Comparison of ENCODE assay signal across 22 cellular contexts in genomic region chrX:7334253-7334935, GRCh38.
DNase-seq lines count a peak whose midpoint lies in the region; ATAC-seq and TF ChIP-seq lines count a peak whose summit lies in the region.
"Had no signal": no experiment of that assay in that cellular context is flagged by ENCODE, and none has a peak within 500 bp of the region (broad histone marks: within the 10 kb centered on the region; RNA-seq: fewer than 3 reads in every experiment).

No MANE protein-coding gene starts in this region.

- no peak overlapping the region for H3K14ac ChIP-seq in H9 (ENCODE audit: insufficient read depth, low read length)

- no peak overlapping the region for H3K4me3 ChIP-seq in PC-3 (ENCODE audit: low read length)
- H3K4me3 ChIP-seq in skeletal muscle cell (ENCODE audit: low read depth, low read length): no peak overlapping the region
- H3K4me3 ChIP-seq: heart left ventricle, PC-9, prostate gland had no signal

- H3K79me1 ChIP-seq in H9 (ENCODE audit: insufficient read depth, low read depth, low read length, poor library complexity, severe bottlenecking): no peaks in the 10 kb centered on the region

- H3K9ac ChIP-seq in PC-3 (ENCODE audit: low read length) (no peak overlapping the region), H9 (ENCODE audit: extremely low read depth, insufficient read length, low read length) (no peak overlapping the region)

- no peak overlapping the region for H3K4ac ChIP-seq in H9 (ENCODE audit: low read depth, low read length)

- no peak overlapping the region for H3K27ac ChIP-seq in PC-3 (ENCODE audit: low read length)
- no peak overlapping the region for H3K27ac ChIP-seq in H9 (ENCODE audit: insufficient read length, low read depth, low read length)
- no peak overlapping the region for H3K27ac ChIP-seq in CD4-positive, alpha-beta T cell (ENCODE audit: low read depth, low read length)
- H3K27ac ChIP-seq: heart left ventricle, PC-9, prostate gland had no signal

- no peak overlapping the region for H3K4me2 ChIP-seq in PC-3 (ENCODE audit: low read length)
- no peak overlapping the region for H3K4me2 ChIP-seq in H9 (ENCODE audit: insufficient read depth, insufficient read length, low read length)
- H3K4me2 ChIP-seq: PC-9 had no signal

- WGBS in H9 (ENCODE audit: extremely low coverage, insufficient read length, low lambda C conversion rate): no CpG with 5 or more reads among the region's 5 CpGs

- CTCF ChIA-PET in PC-3 (lab: Charles Lee): no interaction called here
- CTCF ChIA-PET in CD4-positive, alpha-beta T cell (lab: Charles Lee): no interaction called here

- H3K18ac ChIP-seq in H9 (ENCODE audit: insufficient read length, low read depth, low read length): no peak overlapping the region

- no peaks in the 10 kb centered on the region for H3F3A ChIP-seq in PC-3 (ENCODE audit: low read length, unreplicated experiment)

- no peak overlapping the region for H2BK15ac ChIP-seq in H9 (ENCODE audit: low read depth, low read length)

- H3K79me2 ChIP-seq in PC-3 (ENCODE audit: low read length) (no peaks in the 10 kb centered on the region), H9 (ENCODE audit: insufficient read depth, low read length) (no peaks in the 10 kb centered on the region)

- H3K36me3 ChIP-seq in PC-3 (ENCODE audit: low read depth, low read length): no peaks in the 10 kb centered on the region
- H3K36me3 ChIP-seq: prostate gland had no signal

- H2BK120ac ChIP-seq in H9 (ENCODE audit: low read depth, low read length, poor library complexity, severe bottlenecking): no peak overlapping the region

- H2BK5ac ChIP-seq in H9 (ENCODE audit: insufficient read length, low read length): no peak overlapping the region

- no peak overlapping the region for H4K5ac ChIP-seq in H9 (ENCODE audit: insufficient read length, low read depth, low read length)

- intact Hi-C loops in PC-3 (cut with micrococcal nuclease): no loop called here
- intact Hi-C loops in CD4-positive, alpha-beta T cell (cut with DNase I, micrococcal nuclease): no loop called here

- no peaks in the 10 kb centered on the region for H3K9me2 ChIP-seq in PC-3 (replicated peaks; ENCODE audit: low read length)

- H2BK20ac ChIP-seq in H9 (ENCODE audit: low read depth, low read length, poor library complexity, severe bottlenecking): no peak overlapping the region

- no TSS peak for BruUV-seq in PC-3 (replicated peaks; lab: Mats Ljungman, UMichigan)

- H3T11ph ChIP-seq in H9 (ENCODE audit: low read length): no peak overlapping the region

- H4K20me1 ChIP-seq in PC-3 (ENCODE audit: low read length) (no peaks in the 10 kb centered on the region), H9 (ENCODE audit: control insufficient read depth, insufficient read depth, insufficient read length) (no peaks in the 10 kb centered on the region)

- no peak overlapping the region for H4K8ac ChIP-seq in H9 (replicated peaks; ENCODE audit: insufficient read length, low read depth, low read length)

- H3K27me3 ChIP-seq in PC-3 (ENCODE audit: low read length) (no peaks in the 10 kb centered on the region), H9 (ENCODE audit: insufficient read depth, low read length) (no peaks in the 10 kb centered on the region)
- H3K27me3 ChIP-seq in CD4-positive, alpha-beta T cell (ENCODE audit: control insufficient read depth, insufficient read depth, low read length): no peaks in the 10 kb centered on the region
- H3K27me3 ChIP-seq: heart left ventricle had no signal

- no peak overlapping the region for H2AK5ac ChIP-seq in H9 (ENCODE audit: insufficient read length, low read length)

- peaks cover 0 to 4% (median 1%) of the 10 kb centered on the region in 3 experiments; a peak in 2 of 7 replicates for H3K36me3 Mint-ChIP-seq in H9 (ENCODE audit: insufficient read depth in 1 of 3, low read depth in 3 of 3)
- peaks cover 12% of the 10 kb centered on the region for H3K36me3 Mint-ChIP-seq in CD4-positive, alpha-beta T cell (ENCODE audit: low read depth)

- H3K23me2 ChIP-seq in H9 (ENCODE audit: insufficient read length, low read depth, low read length, poor library complexity, severe bottlenecking): no peaks in the 10 kb centered on the region

- H3K56ac ChIP-seq in H9 (ENCODE audit: insufficient read length, low read depth, low read length): no peak overlapping the region

- no peak overlapping the region for H3K4me3 Mint-ChIP-seq in H9
- H3K4me3 Mint-ChIP-seq in CD4-positive, alpha-beta T cell: no peak overlapping the region
- H3K4me3 Mint-ChIP-seq: activated CD4-positive, alpha-beta memory T cell treated with anti-CD3 and anti-CD28 coated beads for 36 hours; activated naive CD8-positive, alpha-beta T cell; activated T-cell treated with anti-CD3 and anti-CD28 coated beads, Interleukin-2, amount 50 U/mL, for 4 hours; CD8-positive, alpha-beta memory T cell; naive thymus-derived CD8-positive, alpha-beta T cell; type B pancreatic cell had no signal

- H3K23ac ChIP-seq in H9 (ENCODE audit: insufficient read length, low read depth, low read length): no peak overlapping the region

- peaks cover 0 to 2% of the 10 kb centered on the region in 2 experiments; a peak in 2 of 5 replicates for H3K9me3 Mint-ChIP-seq in H9
- H3K9me3 Mint-ChIP-seq in CD4-positive, alpha-beta T cell: no peaks in the 10 kb centered on the region
- H3K9me3 Mint-ChIP-seq: activated CD4-positive, alpha-beta memory T cell treated with anti-CD3 and anti-CD28 coated beads for 36 hours; activated T-cell treated with anti-CD3 and anti-CD28 coated beads, Interleukin-2, amount 50 U/mL, for 4 hours; type B pancreatic cell had no signal

- no peaks in the 10 kb centered on the region for H3K4me1 ChIP-seq in PC-3 (ENCODE audit: insufficient read depth, low read length)
- no peaks in the 10 kb centered on the region for H3K4me1 ChIP-seq in H9 (ENCODE audit: insufficient read depth, low read length)
- H3K4me1 ChIP-seq: heart left ventricle, prostate gland had no signal

- H3K9me3 ChIP-seq in PC-3 (ENCODE audit: low read length) (no peaks in the 10 kb centered on the region), H9 (ENCODE audit: control insufficient read depth, low read depth, low read length) (no peaks in the 10 kb centered on the region)
- no peaks in the 10 kb centered on the region for H3K9me3 ChIP-seq in CD4-positive, alpha-beta T cell (ENCODE audit: control insufficient read depth, low read length)
- H3K9me3 ChIP-seq: heart left ventricle, prostate gland had no signal

- TF ChIP-seq CTCF in PC-3 (conservative IDR thresholded peaks at IDR 0.05; ENCODE audit: low read depth, low read length): no peak
- no peak for TF ChIP-seq CTCF in H9 (conservative IDR thresholded peaks at IDR 0.05)
- TF ChIP-seq CTCF in CD4-positive, alpha-beta T cell (IDR thresholded peaks at IDR 0.05): no peak

- H3K27me3 Mint-ChIP-seq in H9 (ENCODE audit: low read depth): no peaks in the 10 kb centered on the region
- H3K27me3 Mint-ChIP-seq in CD4-positive, alpha-beta T cell: no peaks in the 10 kb centered on the region
- H3K27me3 Mint-ChIP-seq: activated CD4-positive, alpha-beta memory T cell treated with anti-CD3 and anti-CD28 coated beads for 36 hours; activated naive CD8-positive, alpha-beta T cell; CD8-positive, alpha-beta memory T cell; naive thymus-derived CD8-positive, alpha-beta T cell; type B pancreatic cell had no signal

- POLR2A ChIA-PET in PC-3 (lab: Charles Lee; ENCODE audit: unreplicated experiment): no interaction called here
- POLR2A ChIA-PET in CD4-positive, alpha-beta T cell (lab: Charles Lee): no interaction called here

- no peak overlapping the region for H2BK12ac ChIP-seq in H9 (ENCODE audit: insufficient read length, low read depth, low read length)

- H3K4me1 Mint-ChIP-seq in H9: peaks cover 0 to 4% of the 10 kb centered on the region in 2 experiments; a peak in 2 of 4 replicates
- no peaks in the 10 kb centered on the region for H3K4me1 Mint-ChIP-seq in CD4-positive, alpha-beta T cell (ENCODE audit: low read depth)
- H3K4me1 Mint-ChIP-seq: CD8-positive, alpha-beta memory T cell; naive thymus-derived CD8-positive, alpha-beta T cell had no signal

- H3K27ac Mint-ChIP-seq in H9: peak overlapping the region in 1 of 3 experiments; percentile 70; a peak in 1 of 7 replicates
- no peak overlapping the region for H3K27ac Mint-ChIP-seq in CD4-positive, alpha-beta T cell
- H3K27ac Mint-ChIP-seq: activated CD4-positive, alpha-beta memory T cell treated with anti-CD3 and anti-CD28 coated beads for 36 hours; activated naive CD8-positive, alpha-beta T cell; CD8-positive, alpha-beta memory T cell; naive thymus-derived CD8-positive, alpha-beta T cell; type B pancreatic cell had no signal

- ATAC-seq in PC-3: peak; percentile 59
- ATAC-seq in CD4-positive, alpha-beta T cell (ENCODE audit: poor library complexity): no peak
- no peak for ATAC-seq in GM19328 (IDR thresholded peaks at IDR 0.05; ENCODE audit: unreplicated experiment)
- ATAC-seq: activated T-cell treated with anti-CD3 and anti-CD28 coated beads, Interleukin-2, amount 50 U/mL, for 4 hours; heart left ventricle; naive thymus-derived CD8-positive, alpha-beta T cell had no signal

- DNase-seq in GM04503 (ENCODE audit: low read depth) (peak; percentile 87), PC-3 (peak; percentile 62), dedifferentiated amniotic fluid mesenchymal stem cell (ENCODE audit: extremely low spot score) (peak; percentile 69), skeletal muscle cell (ENCODE audit: low read depth) (peak; percentile 57), H9 (no peak), CD1c-positive myeloid dendritic cell (ENCODE audit: extremely low spot score) (no peak)
- no peak for DNase-seq in CD4-positive, alpha-beta T cell
- DNase-seq: activated CD4-positive, alpha-beta memory T cell treated with anti-CD3 and anti-CD28 coated beads for 36 hours; activated T-cell treated with anti-CD3 and anti-CD28 coated beads, Interleukin-2, amount 50 U/mL, for 4 hours; CD8-positive, alpha-beta memory T cell; DND-41; GOT3; heart left ventricle; islet precursor cell; naive thymus-derived CD8-positive, alpha-beta T cell; NCI-H2081; PC-9; stimulated activated naive CD4-positive, alpha-beta T cell treated with Interleukin-2 at 50 U/mL for 16 hours had no signal

- H2AFZ ChIP-seq in PC-3 (ENCODE audit: low read length) (no peak overlapping the region), H9 (ENCODE audit: low read length) (no peak overlapping the region)
- H2AFZ ChIP-seq: PC-9 had no signal

- no peak overlapping the region for H4K91ac ChIP-seq in H9 (ENCODE audit: insufficient read length, low read depth, low read length)

Comparison
In these comparisons a context has a peak if more than half of its experiments do, and no peak if none do; other contexts are left out.
1. DNase-seq: peak in GM04503 (single experiment), PC-3 (single experiment), dedifferentiated amniotic fluid mesenchymal stem cell (single experiment) and skeletal muscle cell (single experiment); none in H9 (single experiment), CD1c-positive myeloid dendritic cell (single experiment) and CD4-positive, alpha-beta T cell (0 of 10).